8 cellular contexts compared by ENCODE assay signal in genomic region chr10:69335063-69335587, GRCh38. TPM values are rescaled to one million over a fixed set of nuclear protein-coding genes. Genes with fewer than 3 reads are reported as not detected.
DNase-seq lines count a peak whose midpoint lies in the region; ATAC-seq lines count a peak whose summit lies in the region.

No MANE protein-coding gene starts in this region.

- DNase-seq in activated CD4-positive, CD25-positive, alpha-beta regulatory T cell (lab: John Stamatoyannopoulos, UW) = no peak
- peak; percentile 61 for DNase-seq in activated T-cell treated with anti-CD3 and anti-CD28 coated beads, Interleukin-2, amount 50 U/mL, for 24 hours
- DNase-seq in cardiac septum (ENCODE audit: low spot score) = peak; percentile 87
- DNase-seq in stimulated activated CD4-positive, alpha-beta T cell treated with anti-CD3 and anti-CD28 coated beads, Interleukin-4, amount 100 ng/mL, for 24 hours = peak; percentile 32
- no peak for DNase-seq in cerebellum (ENCODE audit: low spot score)
- no peak for DNase-seq in NK-92 treated with Interleukin-12 subunit alpha and Interleukin-12 subunit beta, amount 100 ng/mL, for 24 hours (lab: John Stamatoyannopoulos, UW)

- H3K27ac Mint-ChIP-seq in activated T-cell treated with anti-CD3 and anti-CD28 coated beads, Interleukin-2, amount 50 U/mL, for 24 hours = peak overlapping the region; percentile 93

- peaks cover 83% of the 10 kb centered on the region for H3K4me1 Mint-ChIP-seq in activated T-cell treated with anti-CD3 and anti-CD28 coated beads, Interleukin-2, amount 50 U/mL, for 24 hours (ENCODE audit: low read depth)

- peak overlapping the region; percentile 67 for H3K4me3 Mint-ChIP-seq in activated T-cell treated with anti-CD3 and anti-CD28 coated beads, Interleukin-2, amount 50 U/mL, for 24 hours

- H3K36me3 Mint-ChIP-seq in activated T-cell treated with anti-CD3 and anti-CD28 coated beads, Interleukin-2, amount 50 U/mL, for 24 hours (ENCODE audit: low read depth) = peaks cover 58% of the 10 kb centered on the region

- peak; percentile 29 to 67 for ATAC-seq in activated CD4-positive, CD25-positive, alpha-beta regulatory T cell treated with anti-CD3 and anti-CD28 coated beads, Interleukin-2, amount 50 U/mL, for 24 hours
- no peak for ATAC-seq in GM18519 (IDR thresholded peaks at IDR 0.05; ENCODE audit: low FRiP score, unreplicated experiment)

- H3K9me3 Mint-ChIP-seq in activated T-cell treated with anti-CD3 and anti-CD28 coated beads, Interleukin-2, amount 50 U/mL, for 24 hours = no peaks in the 10 kb centered on the region

- H3K27me3 Mint-ChIP-seq in activated T-cell treated with anti-CD3 and anti-CD28 coated beads, Interleukin-2, amount 50 U/mL, for 24 hours = no peaks in the 10 kb centered on the region

- intact Hi-C loops in cardiac septum (cut with DNase I) = no loop called here

RNA-seq across cellular contexts. Expression of gene HK1, which starts 56.8 kb away (rescaled TPM):
- 315 TPM for total RNA-seq in cardiac septum
- 63.2 TPM for total RNA-seq in cerebellum

Comparison
In these comparisons a context has a peak if more than half of its experiments do, and no peak if none do; other contexts are left out.
1. DNase-seq: peak in activated T-cell treated with anti-CD3 and anti-CD28 coated beads, Interleukin-2, amount 50 U/mL, for 24 hours (single experiment), cardiac septum (single experiment) and stimulated activated CD4-positive, alpha-beta T cell treated with anti-CD3 and anti-CD28 coated beads, Interleukin-4, amount 100 ng/mL, for 24 hours (single experiment); none in activated CD4-positive, CD25-positive, alpha-beta regulatory T cell (0 of 4), cerebellum (single experiment) and NK-92 treated with Interleukin-12 subunit alpha and Interleukin-12 subunit beta, amount 100 ng/mL, for 24 hours (single experiment).